10 cellular contexts compared by ENCODE assay signal in genomic region chr1:31509124-31510072, GRCh38.
DNase-seq lines count a peak whose midpoint lies in the region; ATAC-seq, FAIRE-seq and TF ChIP-seq lines count a peak whose summit lies in the region.
"Had no signal": no experiment of that assay in that cellular context is flagged by ENCODE, and none has a peak within 500 bp of the region (broad histone marks: within the 10 kb centered on the region; RNA-seq: fewer than 3 reads in every experiment).

No MANE protein-coding gene starts in this region.

- H3K4me2 ChIP-seq in K562 (ENCODE audit: insufficient read depth, low read length) = no peak overlapping the region

- CTCF ChIA-PET in K562 (lab: Yijun Ruan, JAX; ENCODE audit: low intra/inter-chr PET ratio) = no interaction called here

- no peaks in the 10 kb centered on the region for H3K9me3 ChIP-seq in K562 (replicated peaks; ENCODE audit: control insufficient read depth, insufficient read depth, low read depth, low read length)

- no peak for TF ChIP-seq EP300 in K562 (IDR thresholded peaks at IDR 0.05; ENCODE audit: low read length)

- peak; percentile 21 for DNase-seq in CD1c-positive myeloid dendritic cell (ENCODE audit: extremely low spot score)
- no peak for DNase-seq in K562 (ENCODE audit: extremely low read depth in 1 of 4, low spot score in 3 of 4)
- no peak for DNase-seq in NCI-H524 (lab: John Stamatoyannopoulos, UW)
- DNase-seq in frontal cortex (ENCODE audit: low spot score in 2 of 2) = no peak
- DNase-seq in cerebellar cortex (ENCODE audit: low spot score) = no peak
- DNase-seq: CD4-positive, CD25-positive, alpha-beta regulatory T cell; left cardiac atrium had no signal

- no peak overlapping the region for H2AFZ ChIP-seq in K562 (ENCODE audit: low read depth, low read length)

- H3K36me3 ChIP-seq in K562 (ENCODE audit: control insufficient read depth, insufficient read depth, low read length) = no peaks in the 10 kb centered on the region

- H3K9me1 ChIP-seq in K562 (ENCODE audit: control insufficient read depth, insufficient read depth, low read length) = no peaks in the 10 kb centered on the region

- H3K79me2 ChIP-seq in K562 (ENCODE audit: control insufficient read depth, insufficient read depth, low read length) = no peaks in the 10 kb centered on the region

- no TSS peak for BruUV-seq in K562 (replicated peaks; lab: Mats Ljungman, UMichigan)

- TF ChIP-seq RAD21 in K562 (CRISPR knock-in tag; conservative IDR thresholded peaks at IDR 0.05 in 1 of 2, IDR thresholded peaks at IDR 0.05 in 1 of 2) = no peak

- intact Hi-C loops in K562 (cut with micrococcal nuclease) = no loop called here

- H3K27me3 ChIP-seq in K562 (ENCODE audit: control insufficient read depth in 2 of 2, insufficient read depth in 2 of 2, low read length in 2 of 2) = peaks cover 29 to 71% of the 10 kb centered on the region in 2 experiments; a peak in 4 of 5 replicates

- POLR2A ChIA-PET in K562 (lab: Yijun Ruan, JAX) = no interaction called here

- peaks cover 4% of the 10 kb centered on the region; the same call in 1 of the 2 replicates for H4K20me1 ChIP-seq in K562 (replicated peaks; ENCODE audit: control insufficient read depth, insufficient read depth, low read length)

- WGBS in K562 (ENCODE audit: insufficient coverage, low coverage, missing lambda C conversion rate) = 8% methylated on average over 7 of the region's 7 CpGs

- TF ChIP-seq CTCF in K562 (IDR thresholded peaks at IDR 0.05 in 2 of 3, conservative IDR thresholded peaks at IDR 0.05 in 1 of 3; ENCODE audit: insufficient read depth in 2 of 3, low read depth in 1 of 3, low read length in 3 of 3) = no peak

- peaks cover 0 to 4% of the 10 kb centered on the region in 2 experiments; a peak in 3 of 5 replicates for H3K4me1 ChIP-seq in K562 (replicated peaks in 1 of 2; ENCODE audit: control insufficient read depth in 2 of 2, insufficient read depth in 2 of 2, low read length in 2 of 2)

- no peak overlapping the region for H3K9ac ChIP-seq in K562 (ENCODE audit: insufficient read depth in 1 of 2, low read depth in 2 of 2, low read length in 2 of 2)

- ATAC-seq in GM19043 (IDR thresholded peaks at IDR 0.05; ENCODE audit: low read depth, unreplicated experiment) = peak; percentile 39
- peak; percentile 49 for ATAC-seq in HG03175 (IDR thresholded peaks at IDR 0.05; ENCODE audit: unreplicated experiment)
- no peak for ATAC-seq in K562
- no peak for ATAC-seq in HG03469 (IDR thresholded peaks at IDR 0.05; ENCODE audit: unreplicated experiment)
- ATAC-seq: left cardiac atrium had no signal

- in situ Hi-C loops in K562 (cut with MboI) = no loop called here

- FAIRE-seq in K562 (lab: Jason Lieb, UNC) (no peak), frontal cortex (lab: Jason Lieb, UNC) (no peak)

- no peak for TF ChIP-seq POLR2A in K562 (conservative IDR thresholded peaks at IDR 0.05)

- no peak overlapping the region for H3K4me3 ChIP-seq in K562

- no peak overlapping the region for H3K27ac ChIP-seq in K562 (ENCODE audit: extremely low read depth, low read depth, low read length)

TF ChIP-seq in K562, 482 proteins besides CTCF, POLR2A, EP300 and RAD21:
- 0 out of 2 replicates have a peak, but pooled peaks have one; percentile 16 for TF ChIP-seq FOSL1 (tag; conservative IDR thresholded peaks at IDR 0.05)
- peak; percentile 92 for TF ChIP-seq ZNF512 (tag; IDR thresholded peaks at IDR 0.05)
- no peak for TF ChIP-seq L3MBTL2 (IDR thresholded peaks at IDR 0.05)

Comparison
In these comparisons a context has a peak if more than half of its experiments do, and no peak if none do; other contexts are left out.
1. ATAC-seq: peak in GM19043 (single experiment) and HG03175 (single experiment); none in K562 (single experiment) and HG03469 (single experiment).